In the genomic region with DNA sequence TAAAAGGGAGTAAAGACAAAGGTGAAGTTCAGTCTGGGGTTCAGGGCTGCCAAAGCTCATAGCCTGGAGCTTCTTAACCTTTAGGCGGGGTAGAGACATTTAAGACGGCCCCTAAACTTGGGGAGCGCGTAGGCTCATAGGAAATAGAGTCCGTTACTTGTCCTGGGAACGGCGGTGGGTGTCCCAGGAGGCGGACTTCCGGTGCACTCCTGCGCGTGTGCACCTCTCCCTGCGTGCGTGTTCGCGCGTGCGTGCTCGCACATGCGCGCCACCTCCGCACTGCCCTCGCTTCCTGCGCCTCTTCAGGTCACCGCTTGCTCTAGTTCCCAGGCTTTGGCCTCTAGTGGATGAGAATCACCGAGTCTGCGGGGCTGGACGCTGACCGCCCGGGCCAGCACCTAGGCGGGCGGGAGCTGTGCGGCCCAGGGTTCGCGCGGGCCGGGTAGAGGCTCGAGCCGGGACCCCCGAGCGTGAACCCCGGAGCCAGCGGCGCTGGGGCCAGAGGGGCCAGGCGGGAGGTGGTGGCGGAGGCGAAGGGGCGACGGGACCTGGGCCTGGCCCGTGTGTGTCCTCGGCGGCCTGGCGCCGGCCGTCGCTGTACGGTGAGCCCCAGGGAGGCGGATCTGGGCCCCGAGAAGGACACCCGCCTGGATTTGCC, we compare ENCODE assay signal across 8 cellular contexts. TPM values are rescaled to one million over a fixed set of nuclear protein-coding genes. Genes with fewer than 3 reads are reported as not detected.
DNase-seq lines count a peak whose midpoint lies in the region; ATAC-seq and TF ChIP-seq lines count a peak whose summit lies in the region.
"Not testable (repeated sequence)": the region's sequence is repeated elsewhere in the genome, so short reads cannot be mapped to it uniquely, and the experiment has no call there.

No MANE protein-coding gene starts in this region.

- not testable (repeated sequence) for H3K36me3 ChIP-seq in adipocyte (ENCODE audit: control insufficient read depth, insufficient read depth, low read length, severe bottlenecking); parathyroid adenoma (ENCODE audit: control insufficient read depth, insufficient read depth, low read length); tibial artery
- peaks cover 0 to 21% (median 15%) of the 10 kb centered on the region in 9 donors for H3K36me3 ChIP-seq in heart left ventricle

- not testable (repeated sequence) for H3K9me3 ChIP-seq in adipocyte (ENCODE audit: control insufficient read depth, low read length); heart left ventricle; parathyroid adenoma (ENCODE audit: control insufficient read depth, low read length); tibial artery

- H3K4me3 ChIP-seq in GM12875 (ENCODE audit: low read depth, low read length) = peak overlapping the region; percentile 72
- H3K4me3 ChIP-seq in adipocyte (ENCODE audit: low read length) = peak overlapping the region; percentile 90
- H3K4me3 ChIP-seq in heart left ventricle = peak overlapping the region; percentile 58 to 84 (median 76)
- peak overlapping the region; percentile 67 for H3K4me3 ChIP-seq in parathyroid adenoma (ENCODE audit: low read depth, low read length)
- peak overlapping the region; percentile 75 to 76 for H3K4me3 ChIP-seq in tibial artery

- peak overlapping the region; percentile 73 for H3K4me2 ChIP-seq in parathyroid adenoma (ENCODE audit: low read length)

- H3K27ac ChIP-seq in heart left ventricle (peak overlapping the region; percentile 89 to 96 (median 92)), parathyroid adenoma (peak overlapping the region; percentile 89), tibial artery (peak overlapping the region; percentile 90 to 91)

- peak in 1 of 2 donors; percentile 68 for TF ChIP-seq POLR2A in heart left ventricle (IDR thresholded peaks at IDR 0.05)

- H2AFZ ChIP-seq in parathyroid adenoma = peak overlapping the region; percentile 93

- WGBS in heart left ventricle, 4 donors = 0 to 1% (median 0%) methylated on average over 12 to 59 of the region's 59 CpGs

- DNase-seq in NCI-H1417 (lab: John Stamatoyannopoulos, UW) (peak; percentile 68 to 91 (median 79)), SW480 (ENCODE audit: low spot score) (peak; percentile 93), adipocyte (ENCODE audit: low read depth) (peak; percentile 85), heart left ventricle (peak; percentile 87 to 94 (median 93)), tibial artery (peak; percentile 86 to 93)

- intact Hi-C loops in heart left ventricle (cut with DNase I); tibial artery (cut with DNase I; ENCODE audit: low total_unique reads): not testable (repeated sequence)

- not testable (repeated sequence) for TF ChIP-seq CTCF in GM12875 (IDR thresholded peaks at IDR 0.05; ENCODE audit: borderline replicate concordance, insufficient read depth, low read depth, low read length); parathyroid adenoma (IDR thresholded peaks at IDR 0.05)
- TF ChIP-seq CTCF in heart left ventricle (IDR thresholded peaks at IDR 0.05) (peak in 1 of 12 donors; percentile 16), tibial artery (IDR thresholded peaks at IDR 0.05) (peak; percentile 7 to 18)

- peak; percentile 100 for ATAC-seq in HG02763 (IDR thresholded peaks at IDR 0.05; ENCODE audit: unreplicated experiment)
- ATAC-seq in heart left ventricle = peak; percentile 100

- H3K27me3 ChIP-seq in adipocyte (replicated peaks; ENCODE audit: control insufficient read depth, insufficient read depth, low read length); heart left ventricle; parathyroid adenoma (ENCODE audit: control insufficient read depth, insufficient read depth, low read length); tibial artery: not testable (repeated sequence)

- H3K9ac ChIP-seq in adipocyte (ENCODE audit: low read length) = peak overlapping the region; percentile 94
- H3K9ac ChIP-seq in parathyroid adenoma = peak overlapping the region; percentile 84

- H3K4me1 ChIP-seq in adipocyte (ENCODE audit: control insufficient read depth, insufficient read depth, low read length); parathyroid adenoma: not testable (repeated sequence)
- H3K4me1 ChIP-seq in heart left ventricle (peaks cover 0 to 14% (median 1%) of the 10 kb centered on the region in 12 donors), tibial artery (peaks cover 0 to 14% (median 4%) of the 10 kb centered on the region in 4 donors)

- peaks cover 13% of the 10 kb centered on the region for H3K79me2 ChIP-seq in parathyroid adenoma

RNA-seq across cellular contexts. Expression of gene POM121, which starts 45.7 kb away (rescaled TPM):
- 10 to 100 TPM; 10.9 to 23.2 (median 16.1) TPM for total RNA-seq in heart left ventricle
- 10 to 100 TPM in 1 of 2 donors, 1 to 10 TPM in 1; 8.3 to 16.8 TPM for polyA plus RNA-seq in heart left ventricle

RNA-seq across cellular contexts. Expression of gene TYW1B, which starts 51.2 kb away (rescaled TPM):
- total RNA-seq in heart left ventricle = 1 to 10 TPM in 8 of 9 donors, under 1 TPM in 1; 0.44 to 5.7 (median 1.9) TPM
- polyA plus RNA-seq in heart left ventricle = 1 to 10 TPM; 1.0 to 1.6 TPM

Comparison
In these comparisons a context has a peak if more than half of its experiments do, and no peak if none do; other contexts are left out.
1. Peak in every context shown above with its lines: DNase-seq, ATAC-seq, H3K4me3 ChIP-seq and H3K27ac ChIP-seq.